ENCODE assay signal across 8 cellular contexts in genomic region chr5:71586052-71586940, GRCh38. TPM values are rescaled to one million over a fixed set of nuclear protein-coding genes. Genes with fewer than 3 reads are reported as not detected.
DNase-seq lines count a peak whose midpoint lies in the region; ATAC-seq lines count a peak whose summit lies in the region.

No MANE protein-coding gene starts in this region.

- peak overlapping the region; percentile 99 for H3K4me3 Mint-ChIP-seq in memory B cell

- H3K27ac ChIP-seq in BLaER1 (peak overlapping the region; percentile 85; the same call in 1 of the 2 replicates), urinary bladder (ENCODE audit: low read depth) (peak overlapping the region; percentile 57)

- H3K9me3 ChIP-seq in BLaER1 = peaks cover 16% of the 10 kb centered on the region

- peak overlapping the region; percentile 73 for H3K4me3 ChIP-seq in BLaER1
- H3K4me3 ChIP-seq in urinary bladder (ENCODE audit: low read depth, low read length) = peak overlapping the region; percentile 68

- ATAC-seq in GM21447 (IDR thresholded peaks at IDR 0.05; ENCODE audit: unreplicated experiment) (peak; percentile 2), memory B cell (ENCODE audit: low read depth) (no peak), HG03521 (IDR thresholded peaks at IDR 0.05; ENCODE audit: unreplicated experiment) (no peak)

- H3K27ac Mint-ChIP-seq in memory B cell = peak overlapping the region; percentile 97

- H3K36me3 ChIP-seq in BLaER1 = no peaks in the 10 kb centered on the region
- no peaks in the 10 kb centered on the region for H3K36me3 ChIP-seq in urinary bladder (ENCODE audit: insufficient read depth)

- H3K4me2 ChIP-seq in BLaER1 = peak overlapping the region; percentile 73

- WGBS in urinary bladder = 83% methylated on average over 22 of the region's 22 CpGs

- peak overlapping the region; percentile 81; the same call in 1 of the 2 replicates for H3K9ac ChIP-seq in BLaER1

- peaks cover 2% of the 10 kb centered on the region for H3K36me3 Mint-ChIP-seq in memory B cell

- H3K9me3 Mint-ChIP-seq in memory B cell = no peaks in the 10 kb centered on the region

- no peaks in the 10 kb centered on the region for H3K27me3 Mint-ChIP-seq in memory B cell

- DNase-seq in NCI-H748 treated with DMSO at 0.1 percent for 48 hours (lab: John Stamatoyannopoulos, UW) = peak; percentile 57
- peak; percentile 56 to 95 for DNase-seq in T47D (ENCODE audit: low read depth in 1 of 2, low spot score in 1 of 2)
- DNase-seq in memory B cell (ENCODE audit: low spot score in 2 of 2) = no peak
- no peak for DNase-seq in activated CD8-positive, alpha-beta memory T cell treated with anti-CD3 and anti-CD28 coated beads, Interleukin-2, amount 50 U/mL, for 48 hours

- peaks cover 25% of the 10 kb centered on the region for H3K4me1 Mint-ChIP-seq in memory B cell

- in situ Hi-C loops in T47D (cut with HindIII; ENCODE audit: low pct_unique_long_range_greater_than_20kb, low sequenced_read_pairs) = no loop called here

- H4K20me1 ChIP-seq in BLaER1 = no peaks in the 10 kb centered on the region; the same call in 1 of the 2 replicates

- H3K27me3 ChIP-seq in BLaER1 = peaks cover 7% of the 10 kb centered on the region; the same call in 1 of the 2 replicates

- H3K4me1 ChIP-seq in BLaER1 (peaks cover 19% of the 10 kb centered on the region), urinary bladder (ENCODE audit: insufficient read depth) (peaks cover 4% of the 10 kb centered on the region)

RNA-seq across cellular contexts. Expression of gene MCCC2, which starts 0.8 kb away (rescaled TPM):
- 50.9 TPM for total RNA-seq in urinary bladder
- polyA plus RNA-seq in urinary bladder = 22.6 TPM

Comparison
In these comparisons a context has a peak if more than half of its experiments do, and no peak if none do; other contexts are left out.
1. DNase-seq: peak in NCI-H748 treated with DMSO at 0.1 percent for 48 hours (single experiment) and T47D (2 of 2); none in memory B cell (0 of 2) and activated CD8-positive, alpha-beta memory T cell treated with anti-CD3 and anti-CD28 coated beads, Interleukin-2, amount 50 U/mL, for 48 hours (single experiment).